Comparison of ENCODE assay signal across 8 cellular contexts in genomic region chr5:68215208-68215887, GRCh38. TPM values are rescaled to one million over a fixed set of nuclear protein-coding genes. Genes with fewer than 3 reads are reported as not detected.
DNase-seq lines count a peak whose midpoint lies in the region; ATAC-seq and TF ChIP-seq lines count a peak whose summit lies in the region.

TSS of gene PIK3R1 (plus strand) at chr5:68215756. CDS start at chr5:68226676, 10,920 bp downstream.

- H3K4me3 Mint-ChIP-seq in CD4-positive, alpha-beta memory T cell = peak within 1 kb of the TSS; percentile 91 to 97 (median 94)

- intact Hi-C loops in CD4-positive, alpha-beta memory T cell (cut with micrococcal nuclease) = loop anchor here (1.0 to 10.0 kb wide), 6 partner anchors 40 to 1149 kb away; partner anchors contain the start of genes AK6, RAD17 and TAF9

- peaks cover 0 to 5% (median 0%) of the 10 kb centered on the region in 8 donors for H3K9me3 Mint-ChIP-seq in CD4-positive, alpha-beta memory T cell

- CTCF ChIA-PET in CD4-positive, alpha-beta memory T cell (lab: Charles Lee; ENCODE audit: partially characterized antibody) = interaction anchor here (1.0 to 5.6 kb wide), 17 partner anchors 9 to 1057 kb away, joined by 3 to 58 read pairs (median 9); no protein-coding TSS in a partner anchor

- H3K27ac ChIP-seq in CD4-positive, alpha-beta memory T cell (ENCODE audit: low read depth, low read length) = peak within 1 kb of the TSS; percentile 80
- H3K27ac ChIP-seq in liver (ENCODE audit: low read depth in 1 of 2, low read length in 2 of 2) = peak within 1 kb of the TSS; percentile 94 to 99

- no peaks in the 10 kb centered on the region for H3K27me3 Mint-ChIP-seq in CD4-positive, alpha-beta memory T cell

- POLR2A ChIA-PET in CD4-positive, alpha-beta memory T cell (lab: Charles Lee; ENCODE audit: partially characterized antibody) = interaction anchor here (0.9 to 6.9 kb wide), 27 partner anchors 9 to 1211 kb away, joined by 3 to 73 read pairs (median 10); no protein-coding TSS in a partner anchor

- no peaks in the 10 kb centered on the region for H3K9me3 ChIP-seq in CD4-positive, alpha-beta memory T cell (ENCODE audit: control insufficient read depth in 1 of 2, low read length in 2 of 2)
- peaks cover 0 to 3% (median 0%) of the 10 kb centered on the region in 4 donors for H3K9me3 ChIP-seq in liver (ENCODE audit: control insufficient read depth in 4 of 4, low read length in 3 of 4)

- H3K36me3 Mint-ChIP-seq in CD4-positive, alpha-beta memory T cell = peaks cover 11 to 27% of the 10 kb centered on the region in 2 donors

- H3K9ac ChIP-seq in liver (ENCODE audit: low read depth in 1 of 2, low read length in 2 of 2) = peak within 1 kb of the TSS; percentile 98 to 99

- H3K4me1 ChIP-seq in CD4-positive, alpha-beta memory T cell (ENCODE audit: insufficient read depth, low read length) = peaks cover 43% of the 10 kb centered on the region
- peaks cover 3 to 30% (median 12%) of the 10 kb centered on the region in 4 donors for H3K4me1 ChIP-seq in liver (ENCODE audit: control insufficient read depth in 4 of 4, insufficient read depth in 4 of 4, low read length in 3 of 4)

- WGBS in liver = under 1% methylated on average over 76 of the region's 76 CpGs

- H3K27me3 ChIP-seq in CD4-positive, alpha-beta memory T cell (ENCODE audit: insufficient read depth, low read length) = no peaks in the 10 kb centered on the region
- no peaks in the 10 kb centered on the region for H3K27me3 ChIP-seq in liver (ENCODE audit: control insufficient read depth in 4 of 4, insufficient read depth in 4 of 4, low read length in 3 of 4)

- H3K4me3 ChIP-seq in CD4-positive, alpha-beta memory T cell (ENCODE audit: low read length in 2 of 2) = peak within 1 kb of the TSS; percentile 85 to 89
- H3K4me3 ChIP-seq in liver (ENCODE audit: low read depth in 1 of 3, low read length in 3 of 3) = peak within 1 kb of the TSS; percentile 95 to 97 (median 95)

- ATAC-seq in GM19452 (IDR thresholded peaks at IDR 0.05; ENCODE audit: unreplicated experiment) (peak; percentile 81), HG03575 (IDR thresholded peaks at IDR 0.05; ENCODE audit: extremely low read depth, insufficient number of reproducible peaks, low FRiP score, unreplicated experiment) (peak; percentile 47)

- peak; percentile 91 to 94 (median 92) for DNase-seq in CD4-positive, alpha-beta memory T cell
- peak; percentile 95 for DNase-seq in NCI-H774 (lab: John Stamatoyannopoulos, UW)
- peak; percentile 85 to 86 for DNase-seq in activated CD4-positive, alpha-beta T cell treated with anti-CD3 and anti-CD28 coated beads, Interleukin-2, amount 50 U/mL, for 4 hours
- peak; percentile 95 for DNase-seq in dermis blood vessel endothelial cell
- peak; percentile 94 for DNase-seq in stimulated activated CD4-positive, alpha-beta T cell treated with anti-CD3 and anti-CD28 coated beads, Interleukin-4, amount 100 ng/mL, for 1 hour

- H3K36me3 ChIP-seq in CD4-positive, alpha-beta memory T cell (ENCODE audit: insufficient read depth, low read length) = peaks cover 2% of the 10 kb centered on the region
- H3K36me3 ChIP-seq in liver (ENCODE audit: control insufficient read depth in 4 of 4, insufficient read depth in 3 of 4, low read depth in 1 of 4, low read length in 3 of 4) = no peaks in the 10 kb centered on the region

- peak; percentile 43 to 75 for TF ChIP-seq RAD21 in liver (IDR thresholded peaks at IDR 0.05)

- H3K27ac Mint-ChIP-seq in CD4-positive, alpha-beta memory T cell = peak within 1 kb of the TSS; percentile 93 to 96 (median 95)

- H3K4me1 Mint-ChIP-seq in CD4-positive, alpha-beta memory T cell = peaks cover 37 to 51% (median 45%) of the 10 kb centered on the region in 4 donors

- TF ChIP-seq CTCF in liver (IDR thresholded peaks at IDR 0.05; ENCODE audit: low read depth, low read length, missing input control) = peak; percentile 55

TF ChIP-seq in liver, 16 proteins besides CTCF, POLR2A, EP300 and RAD21:
- peak; percentile 28 to 79 for TF ChIP-seq EGR1 (IDR thresholded peaks at IDR 0.05; ENCODE audit: low read depth in 2 of 2)
- peak; percentile 57 for TF ChIP-seq NR2F2 (IDR thresholded peaks at IDR 0.05)
- peak; percentile 32 for TF ChIP-seq SP1 (IDR thresholded peaks at IDR 0.05)
- TF ChIP-seq TAF1 (conservative IDR thresholded peaks at IDR 0.05) = peak; percentile 20
- TF ChIP-seq RXRA (IDR thresholded peaks at IDR 0.05) = peak; percentile 65 to 86
- TF ChIP-seq HNF4G (IDR thresholded peaks at IDR 0.05) = no peak
- no peak for TF ChIP-seq ATF3 (IDR thresholded peaks at IDR 0.05)
- peak; percentile 66 for TF ChIP-seq YY1 (IDR thresholded peaks at IDR 0.05)
- no peak for TF ChIP-seq JUND (IDR thresholded peaks at IDR 0.05)
- TF ChIP-seq HNF4A (conservative IDR thresholded peaks at IDR 0.05) = no peak
- no peak for TF ChIP-seq GABPA (IDR thresholded peaks at IDR 0.05 in 1 of 2, conservative IDR thresholded peaks at IDR 0.05 in 1 of 2)
- TF ChIP-seq REST (IDR thresholded peaks at IDR 0.05) = peak; percentile 7
- TF ChIP-seq FOXA2 (IDR thresholded peaks at IDR 0.05) = no peak
- TF ChIP-seq MAX (IDR thresholded peaks at IDR 0.05) = no peak
TF ChIP-seq in liver: peak in this region for 7.

RNA-seq across cellular contexts. Expression of gene PIK3R1, which starts in this region (rescaled TPM):
- total RNA-seq in CD4-positive, alpha-beta memory T cell = 100 to 1,000 TPM; 151 to 152 TPM
- 10 to 100 TPM; 92.6 to 98.3 TPM for polyA plus RNA-seq in CD4-positive, alpha-beta memory T cell
- 18.4 and 19.5 TPM in 2 replicates for total RNA-seq in dermis blood vessel endothelial cell
- total RNA-seq in liver = 100 to 1,000 TPM in 1 of 2 donors, 10 to 100 TPM in 1; 53.1 to 123 TPM
- polyA plus RNA-seq in liver = 10 to 100 TPM; 22.6 to 41.5 TPM

Comparison
In these comparisons a context has a peak if more than half of its experiments do, and no peak if none do; other contexts are left out.
1. Peak in every context shown above with its lines: DNase-seq, ATAC-seq, H3K4me3 ChIP-seq and H3K27ac ChIP-seq.